28 cellular contexts compared by ENCODE assay signal in genomic region chr1:229600229-229600628, GRCh38. TPM values are rescaled to one million over a fixed set of nuclear protein-coding genes. Genes with fewer than 3 reads are reported as not detected.
DNase-seq lines count a peak whose midpoint lies in the region; ATAC-seq, FAIRE-seq and TF ChIP-seq lines count a peak whose summit lies in the region.
"Had no signal": no experiment of that assay in that cellular context is flagged by ENCODE, and none has a peak within 500 bp of the region (broad histone marks: within the 10 kb centered on the region; RNA-seq: fewer than 3 reads in every experiment).

No MANE protein-coding gene starts in this region.

- 93% methylated on average over 5 of the region's 5 CpGs; no CpG with 5 or more reads in 1 of the 2 experiments for WGBS in H1 (ENCODE audit: extremely low coverage in 1 of 2, insufficient coverage in 1 of 2, insufficient read length in 1 of 2, insufficient replicate concordance in 2 of 2, low coverage in 1 of 2, low lambda C conversion rate in 2 of 2, missing lambda C conversion rate in 1 of 2), 2 experiments

- no peaks in the 10 kb centered on the region for H3K4me1 ChIP-seq in breast epithelium
- H3K4me1 ChIP-seq in H1 (replicated peaks in 1 of 4; ENCODE audit: control insufficient read depth in 3 of 4, insufficient read depth in 4 of 4, low read length in 3 of 4) = peaks cover 0 to 3% (median 2%) of the 10 kb centered on the region in 4 experiments; a peak in 1 of 7 replicates
- peaks cover 0 to 66% (median 35%) of the 10 kb centered on the region in 4 donors for H3K4me1 ChIP-seq in tibial artery
- H3K4me1 ChIP-seq: Caco-2 had no signal

- no peaks in the 10 kb centered on the region for H3K23me2 ChIP-seq in H1 (ENCODE audit: low read depth, low read length)

- H3K4me1 Mint-ChIP-seq in MCF 10A (ENCODE audit: insufficient read depth, unreplicated experiment) (peaks cover 30% of the 10 kb centered on the region), T-helper 17 cell (peaks cover 12% of the 10 kb centered on the region)
- peaks cover 20 to 26% of the 10 kb centered on the region in 2 donors for H3K4me1 Mint-ChIP-seq in stimulated activated naive B cell treated with anti-CD40 and anti-IgM and Interleukin-4, amounts not matched to agents 10 μg/mL and 1 μg/mL and 100 μg/mL, for 72 hours

- H2BK15ac ChIP-seq in H1 (ENCODE audit: low read length) = no peak overlapping the region

- peaks cover 0 to 4% of the 10 kb centered on the region in 2 experiments for H4K20me1 ChIP-seq in H1 (replicated peaks in 1 of 2; ENCODE audit: control insufficient read depth in 1 of 2, insufficient read depth in 2 of 2, low read length in 2 of 2)

- CTCF ChIA-PET in MCF 10A (lab: Yijun Ruan, JAX) = interaction anchor here (1.0 to 3.4 kb wide), 3 partner anchors 17 to 61 kb away, joined by 4 to 20 read pairs (median 4); partner anchors contain the start of gene ABCB10
- CTCF ChIA-PET in H1 (lab: Charles Lee; ENCODE audit: partially characterized antibody) = interaction anchor here (0.6 kb wide), 1 partner anchor 66 kb away, joined by 4 read pairs; no protein-coding TSS in a partner anchor

- no peak overlapping the region for H2BK120ac ChIP-seq in H1 (replicated peaks; ENCODE audit: low read depth, low read length)

- FAIRE-seq in H1 (lab: Jason Lieb, UNC) = peak; percentile 32
- FAIRE-seq: A549, K562 had no signal

- no peak overlapping the region for H3K9ac ChIP-seq in H1 (replicated peaks in 1 of 4; ENCODE audit: extremely low read depth in 1 of 4, low read depth in 3 of 4, low read length in 3 of 4)
- H3K9ac ChIP-seq: SK-N-SH had no signal

- no peaks in the 10 kb centered on the region; the same call in 1 of the 2 replicates for H3K79me1 ChIP-seq in H1 (ENCODE audit: low read depth, low read length)

- H3K56ac ChIP-seq in H1 (replicated peaks; ENCODE audit: insufficient read length, low read depth, low read length) = no peak overlapping the region

- H3K4me3 ChIP-seq in breast epithelium = no peak overlapping the region
- H3K4me3 ChIP-seq in H1 (ENCODE audit: extremely low read depth in 1 of 4, insufficient read depth in 2 of 4, low read depth in 3 of 4, low read length in 4 of 4) = no peak overlapping the region
- H3K4me3 ChIP-seq in tibial artery = no peak overlapping the region
- H3K4me3 ChIP-seq: A549, K562 had no signal

- no peaks in the 10 kb centered on the region for H3K9me3 Mint-ChIP-seq in MCF 10A (ENCODE audit: unreplicated experiment)
- no peaks in the 10 kb centered on the region for H3K9me3 Mint-ChIP-seq in stimulated activated naive B cell treated with anti-CD40 and anti-IgM and Interleukin-4, amounts not matched to agents 10 μg/mL and 1 μg/mL and 100 μg/mL, for 72 hours
- H3K9me3 Mint-ChIP-seq: CD8-positive, alpha-beta T cell; H9 had no signal

- no peak overlapping the region for H2BK5ac ChIP-seq in H1 (ENCODE audit: low read depth, low read length)

- H3K4me3 Mint-ChIP-seq in MCF 10A (ENCODE audit: unreplicated experiment) (no peak overlapping the region), T-helper 17 cell (peak overlapping the region; percentile 56)
- H3K4me3 Mint-ChIP-seq in stimulated activated naive B cell treated with anti-CD40 and anti-IgM and Interleukin-4, amounts not matched to agents 10 μg/mL and 1 μg/mL and 100 μg/mL, for 72 hours = no peak overlapping the region
- H3K4me3 Mint-ChIP-seq: CD8-positive, alpha-beta T cell; H9 had no signal

- H3K36me3 Mint-ChIP-seq in MCF 10A (ENCODE audit: insufficient read depth, unreplicated experiment) (peaks cover 79% of the 10 kb centered on the region), T-helper 17 cell (ENCODE audit: low read depth) (peaks cover 12% of the 10 kb centered on the region)
- H3K36me3 Mint-ChIP-seq in stimulated activated naive B cell treated with anti-CD40 and anti-IgM and Interleukin-4, amounts not matched to agents 10 μg/mL and 1 μg/mL and 100 μg/mL, for 72 hours = peaks cover 36 to 71% of the 10 kb centered on the region in 2 donors

- peak overlapping the region; percentile 39 for H3K27ac Mint-ChIP-seq in MCF 10A (ENCODE audit: low read depth, unreplicated experiment)
- H3K27ac Mint-ChIP-seq in T-helper 17 cell = no peak overlapping the region
- no peak overlapping the region for H3K27ac Mint-ChIP-seq in stimulated activated naive B cell treated with anti-CD40 and anti-IgM and Interleukin-4, amounts not matched to agents 10 μg/mL and 1 μg/mL and 100 μg/mL, for 72 hours
- H3K27ac Mint-ChIP-seq: CD8-positive, alpha-beta T cell; H9 had no signal

- TF ChIP-seq CTCF in MCF 10A (IDR thresholded peaks at IDR 0.05; ENCODE audit: unreplicated experiment) (no peak), breast epithelium (IDR thresholded peaks at IDR 0.05) (no peak), H1 (IDR thresholded peaks at IDR 0.05; ENCODE audit: control extremely low read depth in 1 of 3, insufficient read depth in 1 of 3, low read depth in 1 of 3, low read length in 3 of 3) (no peak), tibial artery (IDR thresholded peaks at IDR 0.05) (no peak)

- H4K91ac ChIP-seq in H1 (replicated peaks; ENCODE audit: insufficient read length, low read length) = no peak overlapping the region

- no TSS peak for BruUV-seq in MCF 10A (replicated peaks; lab: Mats Ljungman, UMichigan)

- H3K4ac ChIP-seq in H1 (replicated peaks; ENCODE audit: insufficient read length, low read depth, low read length) = no peak overlapping the region

- no peak for ATAC-seq in T-helper 17 cell
- ATAC-seq in stimulated activated naive B cell treated with anti-CD40 and anti-IgM and Interleukin-4, amounts not matched to agents 10 μg/mL and 1 μg/mL and 100 μg/mL, for 72 hours (replicated peaks) = no peak
- no peak for ATAC-seq in GM21737 (IDR thresholded peaks at IDR 0.05; ENCODE audit: unreplicated experiment)
- ATAC-seq: A549; CD8-positive, alpha-beta T cell; K562; PC-3 had no signal

- H4K8ac ChIP-seq in H1 (ENCODE audit: extremely low read depth, insufficient read depth, low read length) = no peak overlapping the region

- H3K36me3 ChIP-seq in breast epithelium (no peaks in the 10 kb centered on the region), H1 (ENCODE audit: control insufficient read depth in 2 of 4, insufficient read depth in 4 of 4, low read length in 3 of 4) (peaks cover 0 to 20% (median 12%) of the 10 kb centered on the region in 4 experiments; a peak in 6 of 8 replicates), tibial artery (peaks cover 29 to 39% (median 38%) of the 10 kb centered on the region in 3 donors)

- H3K27me3 ChIP-seq in breast epithelium = no peaks in the 10 kb centered on the region
- H3K27me3 ChIP-seq in H1 (replicated peaks in 1 of 4; ENCODE audit: control insufficient read depth in 3 of 4, extremely low read depth in 1 of 4, insufficient read depth in 3 of 4, low read length in 3 of 4) = no peaks in the 10 kb centered on the region
- no peaks in the 10 kb centered on the region for H3K27me3 ChIP-seq in tibial artery

- no peak overlapping the region for H3K18ac ChIP-seq in H1 (ENCODE audit: extremely low read depth, low read length)

- H3K4me2 ChIP-seq in H1 (ENCODE audit: insufficient read depth in 1 of 2, low read depth in 2 of 2, low read length in 2 of 2) = no peak overlapping the region
- H3K4me2 ChIP-seq: A549, SK-N-SH had no signal

- H3K27ac ChIP-seq in breast epithelium (no peak overlapping the region), H1 (ENCODE audit: low read depth, low read length) (no peak overlapping the region), tibial artery (peak overlapping the region; percentile 85 to 91)
- H3K27ac ChIP-seq: A549 had no signal

- no peak overlapping the region for H4K5ac ChIP-seq in H1 (ENCODE audit: insufficient read length, low read depth, low read length)

- no peak overlapping the region for H3K14ac ChIP-seq in H1 (ENCODE audit: insufficient read length)

- H2BK20ac ChIP-seq in H1 (ENCODE audit: low read length) = no peak overlapping the region

- POLR2A ChIA-PET in MCF 10A (lab: Yijun Ruan, JAX) = interaction anchor here (0.8 to 3.7 kb wide), 3 partner anchors 25 to 42 kb away, joined by 3 to 22 read pairs (median 21); partner anchors contain the start of genes ABCB10, TAF5L and URB2
- POLR2A ChIA-PET in H1 (lab: Charles Lee; ENCODE audit: partially characterized antibody) = no interaction called here

- TF ChIP-seq RAD21 in H1 (IDR thresholded peaks at IDR 0.05 in 1 of 2, conservative IDR thresholded peaks at IDR 0.05 in 1 of 2; ENCODE audit: low read depth in 2 of 2, low read length in 2 of 2) = no peak

- TF ChIP-seq POLR2A in breast epithelium (IDR thresholded peaks at IDR 0.05) (no peak), H1 (IDR thresholded peaks at IDR 0.05; ENCODE audit: control extremely low read depth in 1 of 2, low read depth in 2 of 2, low read length in 2 of 2) (no peak)

- intact Hi-C loops in MCF 10A (cut with micrococcal nuclease) = no loop called here
- intact Hi-C loops in breast epithelium (cut with DNase I; ENCODE audit: low total_unique reads) = no loop called here
- intact Hi-C loops in tibial artery (cut with DNase I; ENCODE audit: low total_unique reads) = no loop called here

- H2BK12ac ChIP-seq in H1 (ENCODE audit: low read depth, low read length) = no peak overlapping the region

- 0 out of 4 replicates have a peak, but pooled peaks cover 0 to 3% of the 10 kb centered on the region in 2 experiments for H3K79me2 ChIP-seq in H1 (ENCODE audit: control insufficient read depth in 1 of 2, insufficient read depth in 2 of 2, low read length in 2 of 2)

- H3K9me3 ChIP-seq in breast epithelium = no peaks in the 10 kb centered on the region
- no peaks in the 10 kb centered on the region for H3K9me3 ChIP-seq in T-helper 17 cell (ENCODE audit: control insufficient read depth, low read length, poor library complexity, severe bottlenecking)
- no peaks in the 10 kb centered on the region for H3K9me3 ChIP-seq in H1 (ENCODE audit: insufficient read depth in 2 of 2, low read depth in 1 of 2, low read length in 1 of 2)
- no peaks in the 10 kb centered on the region for H3K9me3 ChIP-seq in tibial artery
- H3K9me3 ChIP-seq: A549, Caco-2, SK-N-SH had no signal

- H3K23ac ChIP-seq in H1 (ENCODE audit: insufficient read length) = no peak overlapping the region

- no peak overlapping the region for H2AK5ac ChIP-seq in H1 (ENCODE audit: low read depth, low read length)

- H3K27me3 Mint-ChIP-seq in MCF 10A (ENCODE audit: insufficient read depth, unreplicated experiment) = no peaks in the 10 kb centered on the region
- no peaks in the 10 kb centered on the region for H3K27me3 Mint-ChIP-seq in T-helper 17 cell
- H3K27me3 Mint-ChIP-seq in stimulated activated naive B cell treated with anti-CD40 and anti-IgM and Interleukin-4, amounts not matched to agents 10 μg/mL and 1 μg/mL and 100 μg/mL, for 72 hours = no peaks in the 10 kb centered on the region

- TF ChIP-seq EP300 in H1 (IDR thresholded peaks at IDR 0.05; ENCODE audit: borderline replicate concordance in 1 of 2, low read depth in 2 of 2, low read length in 2 of 2) = no peak

- DNase-seq in MCF 10A (ENCODE audit: unreplicated experiment) (no peak), breast epithelium (ENCODE audit: low spot score in 2 of 2) (no peak), T-helper 17 cell (no peak), H1 (ENCODE audit: low read depth in 1 of 2, low spot score in 2 of 2) (no peak), tibial artery (no peak)
- DNase-seq in effector CD8-positive, alpha-beta T cell (lab: John Stamatoyannopoulos, UW) = no peak
- DNase-seq in stimulated activated naive B cell treated with anti-CD40 and anti-IgM and Interleukin-4, amounts not matched to agents 10 μg/mL and 1 μg/mL and 100 μg/mL, for 72 hours = no peak
- DNase-seq: AML-193; C1 segment of cervical spinal cord; Caco-2; CD8-positive, alpha-beta T cell; DMS 273 treated with DMSO at 0.1 percent for 48 hours; DMS79 treated with DMSO at 0.1 percent for 48 hours; GF-D8; H9; Kasumi-1; NCI-H1105; NCI-H1436 treated with DMSO at 0.1 percent for 48 hours; NCI-H187 treated with DMSO at 0.1 percent for 48 hours; NCI-H2107; NCI-H446; NCI-H524 treated with DMSO at 0.1 percent for 48 hours; NCI-H774; PC-3; SK-N-SH had no signal

- no peak overlapping the region for H2AFZ ChIP-seq in H1 (ENCODE audit: low read length)

RNA-seq across cellular contexts. Expression of gene TAF5L, which starts 25.7 kb away (rescaled TPM):
- 31.8 and 37.6 TPM in 2 replicates for total RNA-seq in MCF 10A (2022)
- total RNA-seq in breast epithelium = 10 to 100 TPM; 15.4 to 18.3 (median 16.3) TPM
- 10 to 100 TPM; 24.2 to 34.2 TPM for total RNA-seq in T-helper 17 cell
- 23.3 and 24.8 TPM in 2 replicates for total RNA-seq in H1 (2021; fragmentation: NEBNext Ultra II Directional; extraction: Animal tissue kit (Norgen Biotek cat#: 25700))
- polyA plus RNA-seq in H1 (2011; rRNA removed) = 17.3 and 17.7 TPM in 2 replicates
- 16.1 TPM for polyA plus RNA-seq in H1 (2011; cell fraction: cytosol; rRNA removed)
- polyA plus RNA-seq in H1 (2011; cell fraction: nucleus; rRNA removed) = 29.6 TPM
- 14.3 to 17.1 TPM (median 15.6 TPM) in 4 replicates for polyA plus RNA-seq in H1 (2012, experiment 1 of 2)
- polyA plus RNA-seq in H1 (2012, experiment 2 of 2) = 6.3 TPM
- polyA plus RNA-seq in H1 (2013, experiment 1 of 2) = 20.3 TPM
- 20.5 TPM for polyA plus RNA-seq in H1 (2013, experiment 2 of 2)
- 29.6 and 30.0 TPM in 2 replicates for polyA minus RNA-seq in H1 (2011; rRNA and poly(A)+ RNA removed)
- 10.2 TPM for polyA minus RNA-seq in H1 (2011; cell fraction: cytosol; rRNA and poly(A)+ RNA removed)
- 37.9 TPM for polyA minus RNA-seq in H1 (2011; cell fraction: nucleus; rRNA and poly(A)+ RNA removed)

RNA-seq across cellular contexts. Expression of gene URB2, which starts 25.8 kb away (rescaled TPM):
- total RNA-seq in MCF 10A (2022) = 25.8 and 35.5 TPM in 2 replicates
- total RNA-seq in breast epithelium = 10 to 100 TPM in 2 of 3 donors, 1 to 10 TPM in 1; 9.3 to 14.1 (median 12.7) TPM
- total RNA-seq in T-helper 17 cell = 10 to 100 TPM in 1 of 2 donors, 1 to 10 TPM in 1; 8.2 to 10.7 TPM
- total RNA-seq in H1 (2021; fragmentation: NEBNext Ultra II Directional; extraction: Animal tissue kit (Norgen Biotek cat#: 25700)) = 33.0 and 33.5 TPM in 2 replicates
- polyA plus RNA-seq in H1 (2011; rRNA removed) = 13.7 and 14.5 TPM in 2 replicates
- 15.9 TPM for polyA plus RNA-seq in H1 (2011; cell fraction: cytosol; rRNA removed)
- 19.3 TPM for polyA plus RNA-seq in H1 (2011; cell fraction: nucleus; rRNA removed)
- polyA plus RNA-seq in H1 (2012, experiment 1 of 2) = 14.3 to 18.8 TPM (median 17.7 TPM) in 4 replicates
- polyA plus RNA-seq in H1 (2012, experiment 2 of 2) = 8.8 TPM
- 13.3 TPM for polyA plus RNA-seq in H1 (2013, experiment 1 of 2)
- polyA plus RNA-seq in H1 (2013, experiment 2 of 2) = 12.3 TPM
- polyA minus RNA-seq in H1 (2011; rRNA and poly(A)+ RNA removed) = 65.0 and 74.8 TPM in 2 replicates
- 23.3 TPM for polyA minus RNA-seq in H1 (2011; cell fraction: cytosol; rRNA and poly(A)+ RNA removed)
- polyA minus RNA-seq in H1 (2011; cell fraction: nucleus; rRNA and poly(A)+ RNA removed) = 41.7 TPM

RNA-seq across cellular contexts. Expression of gene ABCB10, which starts 41.7 kb away (rescaled TPM):
- total RNA-seq in MCF 10A (2022) (34.8 and 38.4 TPM in 2 replicates), breast epithelium (10 to 100 TPM; 13.8 to 18.6 (median 17.0) TPM), T-helper 17 cell (10 to 100 TPM; 12.9 to 19.2 TPM)
- total RNA-seq in H1 (2021; fragmentation: NEBNext Ultra II Directional; extraction: Animal tissue kit (Norgen Biotek cat#: 25700)) = 8.1 and 11.9 TPM in 2 replicates
- polyA plus RNA-seq in H1 (2011; rRNA removed) = 2.6 and 3.6 TPM in 2 replicates
- polyA plus RNA-seq in H1 (2011; cell fraction: cytosol; rRNA removed) = 3.5 TPM
- 9.9 TPM for polyA plus RNA-seq in H1 (2011; cell fraction: nucleus; rRNA removed)
- 4.1 to 6.5 TPM (median 5.6 TPM) in 4 replicates for polyA plus RNA-seq in H1 (2012, experiment 1 of 2)
- 0.83 TPM for polyA plus RNA-seq in H1 (2012, experiment 2 of 2)
- 6.0 TPM for polyA plus RNA-seq in H1 (2013, experiment 1 of 2)
- polyA plus RNA-seq in H1 (2013, experiment 2 of 2) = 5.6 TPM
- polyA minus RNA-seq in H1 (2011; rRNA and poly(A)+ RNA removed) = 6.9 and 10.7 TPM in 2 replicates
- 4.6 TPM for polyA minus RNA-seq in H1 (2011; cell fraction: cytosol; rRNA and poly(A)+ RNA removed)
- polyA minus RNA-seq in H1 (2011; cell fraction: nucleus; rRNA and poly(A)+ RNA removed) = 10.9 TPM

Comparison
In these comparisons a context has a peak if more than half of its experiments do, and no peak if none do; other contexts are left out.
1. H3K27ac ChIP-seq: peak in tibial artery (2 of 2); none in breast epithelium (0 of 2) and H1 (single experiment).